17 cellular contexts compared by ENCODE assay signal in the genomic region with DNA sequence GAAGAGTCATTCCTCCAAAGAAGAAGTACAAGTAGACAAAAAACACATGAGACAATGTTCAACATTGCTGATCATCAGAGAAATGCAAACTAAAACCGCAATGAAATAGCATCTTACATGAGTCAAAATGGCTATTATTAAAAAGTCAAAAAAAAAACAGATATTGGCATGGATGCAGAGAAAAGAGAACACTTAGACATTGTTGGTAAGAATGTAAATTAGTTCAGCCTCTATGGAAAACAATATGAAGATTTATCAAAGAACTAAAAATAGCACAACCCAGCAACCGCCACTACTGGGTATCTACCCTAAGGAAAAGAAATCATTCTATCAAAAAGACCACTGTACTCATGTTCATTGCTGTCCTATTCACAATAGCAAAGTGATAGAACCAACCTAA.
"Had no signal": no experiment of that assay in that cellular context is flagged by ENCODE, and none has a peak within 500 bp of the region (broad histone marks: within the 10 kb centered on the region; RNA-seq: fewer than 3 reads in every experiment).

No MANE protein-coding gene starts in this region.

- DNase-seq: IMR-90, Karpas-422, KG1, MG63, NCI-H1092, NCI-H1105 treated with DMSO at 0.1 percent for 48 hours, NCI-H1417 treated with DMSO at 0.1 percent for 48 hours, NCI-H146, NCI-H1694 treated with DMSO at 0.1 percent for 48 hours, NCI-H1930, NCI-H2081, NCI-H2107, NCI-H2227 treated with DMSO at 0.1 percent for 48 hours, NCI-H524 treated with DMSO at 0.1 percent for 48 hours, NCI-H69, NCI-H774, SHP77 had no signal
